In the genomic region with DNA sequence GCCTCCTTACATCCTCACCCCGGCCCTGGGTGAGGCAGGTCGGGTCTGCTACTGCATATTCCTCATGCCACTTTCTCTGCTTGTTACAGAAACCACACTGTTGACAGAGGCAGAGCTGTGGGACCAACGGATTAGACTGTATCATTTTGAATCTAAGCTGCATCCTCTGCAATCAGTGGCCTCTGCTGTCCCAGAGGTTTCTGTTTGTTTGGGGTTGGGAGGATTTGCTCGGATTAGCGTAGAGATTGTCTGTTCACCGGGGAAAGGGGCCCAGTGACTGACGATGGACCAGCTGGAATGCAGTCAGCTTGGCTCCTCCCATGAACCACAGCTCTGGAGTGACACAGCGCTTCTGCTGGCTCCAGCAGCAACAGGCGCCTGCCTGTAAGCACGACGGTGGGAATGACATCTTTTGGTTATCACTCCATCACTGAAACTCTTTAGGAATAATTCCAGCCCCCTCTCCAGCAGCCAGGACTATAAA, we compare ENCODE assay signal across 9 cellular contexts. TPM values are rescaled to one million over a fixed set of nuclear protein-coding genes. Genes with fewer than 3 reads are reported as not detected.
DNase-seq lines count a peak whose midpoint lies in the region; ATAC-seq and TF ChIP-seq lines count a peak whose summit lies in the region.
"Had no signal": no experiment of that assay in that cellular context is flagged by ENCODE, and none has a peak within 500 bp of the region (broad histone marks: within the 10 kb centered on the region; RNA-seq: fewer than 3 reads in every experiment).

No MANE protein-coding gene starts in this region.

- H3K36me3 Mint-ChIP-seq in activated CD8-positive, alpha-beta T cell treated with anti-CD3 and anti-CD28 coated beads for 36 hours (ENCODE audit: low read depth), result no peaks in the 10 kb centered on the region
- H3K36me3 Mint-ChIP-seq: naive B cell had no signal

- H3K4me1 ChIP-seq in skeletal muscle tissue (ENCODE audit: control insufficient read depth in 3 of 3, insufficient read depth in 3 of 3, low read length in 3 of 3), result peaks cover 18 to 23% (median 20%) of the 10 kb centered on the region in 3 donors

- H3K9me3 Mint-ChIP-seq in activated CD8-positive, alpha-beta T cell treated with anti-CD3 and anti-CD28 coated beads for 36 hours, result no peaks in the 10 kb centered on the region

- no peak for ATAC-seq in activated CD8-positive, alpha-beta T cell treated with anti-CD3 and anti-CD28 coated beads for 36 hours
- ATAC-seq in GM18870 (IDR thresholded peaks at IDR 0.05; ENCODE audit: unreplicated experiment), result no peak

- H3K27me3 Mint-ChIP-seq in activated CD8-positive, alpha-beta T cell treated with anti-CD3 and anti-CD28 coated beads for 36 hours, result peaks cover 22% of the 10 kb centered on the region

- intact Hi-C loops in activated CD8-positive, alpha-beta T cell treated with anti-CD3 and anti-CD28 coated beads for 36 hours (cut with micrococcal nuclease), result no loop called here

- H3K9me3 ChIP-seq in WERI-Rb-1 (ENCODE audit: severe bottlenecking) (no peaks in the 10 kb centered on the region), skeletal muscle tissue (ENCODE audit: control insufficient read depth in 3 of 3, low read length in 3 of 3) (no peaks in the 10 kb centered on the region)

- H3K27ac Mint-ChIP-seq in activated CD8-positive, alpha-beta T cell treated with anti-CD3 and anti-CD28 coated beads for 36 hours, result no peak overlapping the region
- H3K27ac Mint-ChIP-seq: naive B cell had no signal

- peak; percentile 30; the same call in 1 of the 2 replicates for TF ChIP-seq CTCF in WERI-Rb-1 (IDR thresholded peaks at IDR 0.05; ENCODE audit: low read depth, low read length)
- no peak for TF ChIP-seq CTCF in activated CD8-positive, alpha-beta T cell treated with anti-CD3 and anti-CD28 coated beads for 36 hours (IDR thresholded peaks at IDR 0.05)

- no peaks in the 10 kb centered on the region for H3K27me3 ChIP-seq in WERI-Rb-1 (ENCODE audit: insufficient read depth, low read depth, severe bottlenecking)
- H3K27me3 ChIP-seq in skeletal muscle tissue (ENCODE audit: control insufficient read depth in 3 of 3, insufficient read depth in 3 of 3, low read length in 3 of 3), result no peaks in the 10 kb centered on the region

- no peak overlapping the region for H3K9ac ChIP-seq in skeletal muscle tissue (ENCODE audit: low read depth in 1 of 3, low read length in 3 of 3)

- peak; percentile 60 for DNase-seq in HEK293T (ENCODE audit: extremely low spot score)
- DNase-seq in WERI-Rb-1, result peak; percentile 94
- peak in 40 of 51 donors; percentile 1 to 73 (median 26) for DNase-seq in hypothalamus (lab: John Stamatoyannopoulos, UW)
- no peak for DNase-seq in activated CD8-positive, alpha-beta T cell treated with anti-CD3 and anti-CD28 coated beads for 36 hours
- no peak for DNase-seq in NCI-H1105 (lab: John Stamatoyannopoulos, UW)
- DNase-seq in GF-D8 (lab: John Stamatoyannopoulos, UW), result no peak
- DNase-seq: naive B cell had no signal

- POLR2A ChIA-PET in HEK293T (lab: Yijun Ruan, JAX), result interaction anchor here (1.1 to 1.4 kb wide), 2 partner anchors 9 to 14 kb away, joined by 3 to 5 read pairs; no protein-coding TSS in a partner anchor
- POLR2A ChIA-PET in activated CD8-positive, alpha-beta T cell treated with anti-CD3 and anti-CD28 coated beads for 36 hours (lab: Charles Lee), result no interaction called here

- H3K4me1 Mint-ChIP-seq in activated CD8-positive, alpha-beta T cell treated with anti-CD3 and anti-CD28 coated beads for 36 hours (ENCODE audit: low read depth), result no peaks in the 10 kb centered on the region
- H3K4me1 Mint-ChIP-seq: naive B cell had no signal

- H3K36me3 ChIP-seq in WERI-Rb-1, result no peaks in the 10 kb centered on the region
- H3K36me3 ChIP-seq in skeletal muscle tissue (ENCODE audit: control insufficient read depth in 3 of 3, insufficient read depth in 3 of 3, low read length in 3 of 3), result no peaks in the 10 kb centered on the region

- H3K27ac ChIP-seq in WERI-Rb-1, result no peak overlapping the region
- peak overlapping the region; percentile 61 for H3K27ac ChIP-seq in skeletal muscle tissue (ENCODE audit: low read depth, low read length)

- peak overlapping the region; percentile 16; the same call in 1 of the 2 replicates for H3K4me3 ChIP-seq in WERI-Rb-1 (ENCODE audit: low read depth, low read length)
- H3K4me3 ChIP-seq in skeletal muscle tissue (ENCODE audit: low read length in 3 of 3), result peak overlapping the region in 1 of 3 donors; percentile 16

- H3K4me3 Mint-ChIP-seq in activated CD8-positive, alpha-beta T cell treated with anti-CD3 and anti-CD28 coated beads for 36 hours, result no peak overlapping the region

- CTCF ChIA-PET in HEK293T (lab: Yijun Ruan, JAX), result interaction anchor here (0.5 to 0.9 kb wide), 2 partner anchors 106 to 438 kb away, joined by 4 to 7 read pairs; no protein-coding TSS in a partner anchor
- CTCF ChIA-PET in activated CD8-positive, alpha-beta T cell treated with anti-CD3 and anti-CD28 coated beads for 36 hours (lab: Charles Lee), result no interaction called here

TF ChIP-seq in HEK293T, 16 proteins besides CTCF, POLR2A, EP300 and RAD21:
- no peak for TF ChIP-seq ZNF384 (IDR thresholded peaks at IDR 0.05)
- no peak for TF ChIP-seq CTBP1 (IDR thresholded peaks at IDR 0.05; ENCODE audit: borderline replicate concordance)
- TF ChIP-seq HDGF (IDR thresholded peaks at IDR 0.05; ENCODE audit: borderline replicate concordance), result no peak
- TF ChIP-seq BHLHE40 (IDR thresholded peaks at IDR 0.05; ENCODE audit: borderline replicate concordance), result no peak
- TF ChIP-seq TARDBP (IDR thresholded peaks at IDR 0.05), result no peak
- TF ChIP-seq SUZ12 (IDR thresholded peaks at IDR 0.05), result no peak
- TF ChIP-seq SP1 (IDR thresholded peaks at IDR 0.05), result no peak
- TF ChIP-seq L3MBTL2 (conservative IDR thresholded peaks at IDR 0.05), result no peak
- TF ChIP-seq ARNT (IDR thresholded peaks at IDR 0.05), result no peak
- no peak for TF ChIP-seq FOXK2 (IDR thresholded peaks at IDR 0.05)
- no peak for TF ChIP-seq FOXA1 (IDR thresholded peaks at IDR 0.05)
- TF ChIP-seq LEF1 (IDR thresholded peaks at IDR 0.05; ENCODE audit: borderline replicate concordance), result no peak
- no peak for TF ChIP-seq NFRKB (IDR thresholded peaks at IDR 0.05)
- TF ChIP-seq, protein P1, sequence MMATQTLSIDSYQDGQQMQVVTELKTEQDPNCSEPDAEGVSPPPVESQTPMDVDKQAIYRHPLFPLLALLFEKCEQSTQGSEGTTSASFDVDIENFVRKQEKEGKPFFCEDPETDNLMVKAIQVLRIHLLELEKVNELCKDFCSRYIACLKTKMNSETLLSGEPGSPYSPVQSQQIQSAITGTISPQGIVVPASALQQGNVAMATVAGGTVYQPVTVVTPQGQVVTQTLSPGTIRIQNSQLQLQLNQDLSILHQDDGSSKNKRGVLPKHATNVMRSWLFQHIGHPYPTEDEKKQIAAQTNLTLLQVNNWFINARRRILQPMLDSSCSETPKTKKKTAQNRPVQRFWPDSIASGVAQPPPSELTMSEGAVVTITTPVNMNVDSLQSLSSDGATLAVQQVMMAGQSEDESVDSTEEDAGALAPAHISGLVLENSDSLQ (IDR thresholded peaks at IDR 0.05), result no peak
- TF ChIP-seq ELF4 (IDR thresholded peaks at IDR 0.05), result no peak

RNA-seq across cellular contexts. Expression of a gene that starts 37.3 kb away (rescaled TPM):
- under 0.01 TPM for total RNA-seq in skeletal muscle tissue
- total RNA-seq in activated CD8-positive, alpha-beta T cell treated with anti-CD3 and anti-CD28 coated beads for 36 hours, result not detected

Comparison
In these comparisons a context has a peak if more than half of its experiments do, and no peak if none do; other contexts are left out.
1. DNase-seq: peak in HEK293T (single experiment), WERI-Rb-1 (single experiment) and hypothalamus (40 of 51); none in activated CD8-positive, alpha-beta T cell treated with anti-CD3 and anti-CD28 coated beads for 36 hours (single experiment), NCI-H1105 (single experiment) and GF-D8 (single experiment).